ENCODE assay signal across 9 cellular contexts in genomic region chr5:54517174-54517511, GRCh38. TPM values are rescaled to one million over a fixed set of nuclear protein-coding genes. Genes with fewer than 3 reads are reported as not detected.
DNase-seq lines count a peak whose midpoint lies in the region; ATAC-seq and TF ChIP-seq lines count a peak whose summit lies in the region.
"Had no signal": no experiment of that assay in that cellular context is flagged by ENCODE, and none has a peak within 500 bp of the region (broad histone marks: within the 10 kb centered on the region; RNA-seq: fewer than 3 reads in every experiment).

No MANE protein-coding gene starts in this region.

- H3K4me1 ChIP-seq in SJSA1 (replicated peaks): peaks cover 54% of the 10 kb centered on the region
- H3K4me1 ChIP-seq in spleen: peaks cover 31 to 53% (median 42%) of the 10 kb centered on the region in 6 donors

- no peaks in the 10 kb centered on the region for H3K9me3 Mint-ChIP-seq in activated T-cell treated with anti-CD3 and anti-CD28 coated beads, Interleukin-2, amount 50 U/mL, for 72 hours
- H3K9me3 Mint-ChIP-seq in glutamatergic neuron (ENCODE audit: unreplicated experiment): peaks cover 15% of the 10 kb centered on the region
- H3K9me3 Mint-ChIP-seq: activated naive CD4-positive, alpha-beta T cell treated with anti-CD3 and anti-CD28 coated beads, Interleukin-2, amount 50 U/mL, for 72 hours had no signal

- H3K4me1 Mint-ChIP-seq in activated T-cell treated with anti-CD3 and anti-CD28 coated beads, Interleukin-2, amount 50 U/mL, for 72 hours (ENCODE audit: low read depth): peaks cover 43% of the 10 kb centered on the region
- peaks cover 12% of the 10 kb centered on the region for H3K4me1 Mint-ChIP-seq in glutamatergic neuron (ENCODE audit: low read depth, unreplicated experiment)

- DNase-seq in activated T-cell treated with anti-CD3 and anti-CD28 coated beads, Interleukin-2, amount 50 U/mL, for 72 hours: no peak
- no peak for DNase-seq in activated T-cell treated with anti-CD3 and anti-CD28 coated beads, Interleukin-2, amount 50 U/mL, for 1 hour
- DNase-seq in SJSA1 (ENCODE audit: low read depth in 1 of 2, low spot score in 2 of 2): no peak
- no peak for DNase-seq in glutamatergic neuron
- DNase-seq in spleen: no peak
- DNase-seq in retina: no peak
- DNase-seq in stimulated activated CD8-positive, alpha-beta memory T cell treated with anti-CD3 and anti-CD28 coated beads, Interleukin-4, amount 100 ng/mL, for 48 hours: no peak

- H3K4me3 Mint-ChIP-seq in activated T-cell treated with anti-CD3 and anti-CD28 coated beads, Interleukin-2, amount 50 U/mL, for 72 hours: peak overlapping the region; percentile 49 to 72
- H3K4me3 Mint-ChIP-seq in glutamatergic neuron (ENCODE audit: unreplicated experiment): peak overlapping the region; percentile 63

- H3K27me3 ChIP-seq in SJSA1 (replicated peaks) (no peaks in the 10 kb centered on the region), spleen (replicated peaks in 1 of 7) (no peaks in the 10 kb centered on the region)

- 3 to 11% (median 9%) methylated on average over 4 of the region's 4 CpGs for WGBS in spleen, 5 donors

- peaks cover 45% of the 10 kb centered on the region for H3K36me3 ChIP-seq in SJSA1
- H3K36me3 ChIP-seq in spleen: peaks cover 0 to 7% (median 0%) of the 10 kb centered on the region in 6 donors

- H3K27ac ChIP-seq in SJSA1 (peak overlapping the region; percentile 7; the same call in 1 of the 2 replicates), spleen (peak overlapping the region in 5 of 8 donors; percentile 95 to 99 (median 97))

- peak overlapping the region; percentile 96 for H3K4me3 ChIP-seq in SJSA1
- peak overlapping the region in 5 of 8 donors; percentile 89 to 97 (median 90) for H3K4me3 ChIP-seq in spleen

- no peak for TF ChIP-seq CTCF in glutamatergic neuron (IDR thresholded peaks at IDR 0.05; ENCODE audit: partially characterized antibody, unreplicated experiment)
- TF ChIP-seq CTCF in spleen (IDR thresholded peaks at IDR 0.05 in 8 of 11, conservative IDR thresholded peaks at IDR 0.05 in 3 of 11): no peak

- H3K9me3 ChIP-seq in SJSA1 (replicated peaks) (no peaks in the 10 kb centered on the region), spleen (no peaks in the 10 kb centered on the region)

- no peak for TF ChIP-seq POLR2A in spleen (IDR thresholded peaks at IDR 0.05)

- intact Hi-C loops in spleen (cut with DNase I; ENCODE audit: low total_unique reads): loop anchor here (5.0 kb wide), 1 partner anchor 325 kb away; no protein-coding TSS in a partner anchor

- H3K27me3 Mint-ChIP-seq in activated T-cell treated with anti-CD3 and anti-CD28 coated beads, Interleukin-2, amount 50 U/mL, for 72 hours (ENCODE audit: low read depth): peaks cover 20% of the 10 kb centered on the region
- peaks cover 6% of the 10 kb centered on the region for H3K27me3 Mint-ChIP-seq in glutamatergic neuron (ENCODE audit: unreplicated experiment)

- peak; percentile 5 for ATAC-seq in activated T-cell treated with anti-CD3 and anti-CD28 coated beads, Interleukin-2, amount 50 U/mL, for 72 hours (replicated peaks in 1 of 2)
- ATAC-seq in GM21515 (IDR thresholded peaks at IDR 0.05; ENCODE audit: unreplicated experiment): no peak

- peaks cover 0 to 4% of the 10 kb centered on the region in 2 donors for H3K36me3 Mint-ChIP-seq in activated T-cell treated with anti-CD3 and anti-CD28 coated beads, Interleukin-2, amount 50 U/mL, for 72 hours (ENCODE audit: insufficient read depth in 2 of 2)
- no peaks in the 10 kb centered on the region for H3K36me3 Mint-ChIP-seq in glutamatergic neuron (ENCODE audit: unreplicated experiment)

- H3K27ac Mint-ChIP-seq in activated T-cell treated with anti-CD3 and anti-CD28 coated beads, Interleukin-2, amount 50 U/mL, for 72 hours: no peak overlapping the region
- peak overlapping the region; percentile 34 for H3K27ac Mint-ChIP-seq in glutamatergic neuron (ENCODE audit: unreplicated experiment)
- H3K27ac Mint-ChIP-seq: activated naive CD4-positive, alpha-beta T cell treated with anti-CD3 and anti-CD28 coated beads, Interleukin-2, amount 50 U/mL, for 72 hours had no signal

RNA-seq across cellular contexts. Expression of gene SNX18, which starts 0.4 kb away (rescaled TPM):
- 1 to 10 TPM; 6.4 to 8.4 TPM for total RNA-seq in activated T-cell treated with anti-CD3 and anti-CD28 coated beads, Interleukin-2, amount 50 U/mL, for 72 hours
- 49.5 and 61.0 TPM in 2 replicates for total RNA-seq in SJSA1 (2014; rRNA removed; shearing (Covaris generic))
- 95.0 TPM for total RNA-seq in glutamatergic neuron (ENCODE audit: unreplicated experiment)
- 10 to 100 TPM; 59.2 to 82.5 (median 71.9) TPM for total RNA-seq in spleen
- 10 to 100 TPM in 1 of 3 donors, 1 to 10 TPM in 2; 4.8 to 13.0 (median 8.2) TPM for polyA plus RNA-seq in spleen
